ENCODE assay signal across 14 cellular contexts in genomic region chr2:30310955-30311354, GRCh38.
A peak's percentile ranks its signal among the peaks of the same experiment; 100 is the strongest.
DNase-seq lines count a peak whose midpoint lies in the region; ATAC-seq and TF ChIP-seq lines count a peak whose summit lies in the region.
"Had no signal": no experiment of that assay in that cellular context is flagged by ENCODE, and none has a peak within 500 bp of the region (broad histone marks: within the 10 kb centered on the region; RNA-seq: fewer than 3 reads in every experiment).

No MANE protein-coding gene starts in this region.

- H3K27ac ChIP-seq in CD4-positive, CD25-positive, alpha-beta regulatory T cell (ENCODE audit: insufficient read depth, low read length, poor library complexity, severe bottlenecking), result no peak overlapping the region
- H3K27ac ChIP-seq: esophagus muscularis mucosa had no signal

- H3K27ac Mint-ChIP-seq in CD4-positive, CD25-positive, alpha-beta regulatory T cell, result peak overlapping the region; percentile 72 to 89 (median 81)
- H3K27ac Mint-ChIP-seq in activated T-helper 17 cell treated with anti-CD3 and anti-CD28 coated beads, Interleukin-2, amount 50 U/mL, for 72 hours, result peak overlapping the region; percentile 53
- H3K27ac Mint-ChIP-seq: brain had no signal

- H3K36me3 Mint-ChIP-seq in CD4-positive, CD25-positive, alpha-beta regulatory T cell, result no peaks in the 10 kb centered on the region
- no peaks in the 10 kb centered on the region for H3K36me3 Mint-ChIP-seq in activated T-helper 17 cell treated with anti-CD3 and anti-CD28 coated beads, Interleukin-2, amount 50 U/mL, for 72 hours (ENCODE audit: low read depth)
- H3K36me3 Mint-ChIP-seq: brain, natural killer cell had no signal

- H3K4me3 Mint-ChIP-seq in CD4-positive, CD25-positive, alpha-beta regulatory T cell, result no peak overlapping the region
- H3K4me3 Mint-ChIP-seq in activated T-helper 17 cell treated with anti-CD3 and anti-CD28 coated beads, Interleukin-2, amount 50 U/mL, for 72 hours, result no peak overlapping the region
- H3K4me3 Mint-ChIP-seq: brain, natural killer cell had no signal

- no peak for TF ChIP-seq CTCF in BE2C (IDR thresholded peaks at IDR 0.05; ENCODE audit: low read depth, low read length)

- H3K9me3 ChIP-seq in CD4-positive, CD25-positive, alpha-beta regulatory T cell (ENCODE audit: control insufficient read depth in 2 of 2, low read length in 2 of 2), result no peaks in the 10 kb centered on the region
- H3K9me3 ChIP-seq in BE2C, result no peaks in the 10 kb centered on the region
- H3K9me3 ChIP-seq: esophagus muscularis mucosa had no signal

- H3K27me3 Mint-ChIP-seq in CD4-positive, CD25-positive, alpha-beta regulatory T cell, result no peaks in the 10 kb centered on the region
- no peaks in the 10 kb centered on the region for H3K27me3 Mint-ChIP-seq in activated T-helper 17 cell treated with anti-CD3 and anti-CD28 coated beads, Interleukin-2, amount 50 U/mL, for 72 hours

- H3K9me3 Mint-ChIP-seq in CD4-positive, CD25-positive, alpha-beta regulatory T cell, result peaks cover 0 to 1% (median 0%) of the 10 kb centered on the region in 7 donors
- H3K9me3 Mint-ChIP-seq in activated T-helper 17 cell treated with anti-CD3 and anti-CD28 coated beads, Interleukin-2, amount 50 U/mL, for 72 hours, result no peaks in the 10 kb centered on the region

- no peak overlapping the region for H3K4me3 ChIP-seq in CD4-positive, CD25-positive, alpha-beta regulatory T cell (ENCODE audit: low read depth, low read length)
- H3K4me3 ChIP-seq in BE2C (ENCODE audit: low read depth, low read length), result no peak overlapping the region
- H3K4me3 ChIP-seq: esophagus muscularis mucosa, K562, smooth muscle cell had no signal

- peaks cover 0 to 36% (median 21%) of the 10 kb centered on the region in 4 donors for H3K4me1 Mint-ChIP-seq in CD4-positive, CD25-positive, alpha-beta regulatory T cell
- H3K4me1 Mint-ChIP-seq in activated T-helper 17 cell treated with anti-CD3 and anti-CD28 coated beads, Interleukin-2, amount 50 U/mL, for 72 hours, result peaks cover 28% of the 10 kb centered on the region

- no peak for ATAC-seq in CD4-positive, CD25-positive, alpha-beta regulatory T cell (ENCODE audit: low read depth in 2 of 2)
- peak; percentile 74 for ATAC-seq in GM19324 (IDR thresholded peaks at IDR 0.05; ENCODE audit: low FRiP score, unreplicated experiment)
- ATAC-seq in HG02870 (IDR thresholded peaks at IDR 0.05; ENCODE audit: unreplicated experiment), result peak; percentile 66
- ATAC-seq in activated T-helper 17 cell treated with anti-CD3 and anti-CD28 coated beads, Interleukin-2, amount 50 U/mL, for 72 hours (replicated peaks), result no peak
- no peak for ATAC-seq in HG02840 (IDR thresholded peaks at IDR 0.05; ENCODE audit: low FRiP score, unreplicated experiment)
- ATAC-seq: natural killer cell had no signal

- H3K4me1 ChIP-seq in CD4-positive, CD25-positive, alpha-beta regulatory T cell (ENCODE audit: control insufficient read depth, insufficient read depth, low read length, poor library complexity, severe bottlenecking), result peaks cover 21% of the 10 kb centered on the region
- H3K4me1 ChIP-seq in BE2C, result no peaks in the 10 kb centered on the region
- H3K4me1 ChIP-seq: esophagus muscularis mucosa had no signal

- no peak for DNase-seq in CD4-positive, CD25-positive, alpha-beta regulatory T cell
- no peak for DNase-seq in NCI-H2029 treated with DMSO at 0.1 percent for 48 hours (lab: John Stamatoyannopoulos, UW)
- DNase-seq in NK-92 (lab: John Stamatoyannopoulos, UW; ENCODE audit: unreplicated experiment), result no peak
- no peak for DNase-seq in BE2C
- DNase-seq: natural killer cell, NCI-H226 had no signal

- H3K27me3 ChIP-seq in CD4-positive, CD25-positive, alpha-beta regulatory T cell (ENCODE audit: control insufficient read depth, insufficient read depth, low read length), result no peaks in the 10 kb centered on the region
- H3K27me3 ChIP-seq in BE2C, result no peaks in the 10 kb centered on the region
- H3K27me3 ChIP-seq: esophagus muscularis mucosa had no signal

- no peaks in the 10 kb centered on the region for H3K36me3 ChIP-seq in CD4-positive, CD25-positive, alpha-beta regulatory T cell (ENCODE audit: control insufficient read depth, insufficient read depth, low read length)
- H3K36me3 ChIP-seq in BE2C, result no peaks in the 10 kb centered on the region
- H3K36me3 ChIP-seq: esophagus muscularis mucosa had no signal

Comparison
In these comparisons a context has a peak if more than half of its experiments do, and no peak if none do; other contexts are left out.
1. ATAC-seq: peak in GM19324 (single experiment) and HG02870 (single experiment); none in CD4-positive, CD25-positive, alpha-beta regulatory T cell (0 of 2), activated T-helper 17 cell treated with anti-CD3 and anti-CD28 coated beads, Interleukin-2, amount 50 U/mL, for 72 hours (single experiment) and HG02840 (single experiment).